ENCODE assay signal across 8 cellular contexts in genomic region chr1:91569411-91570104, GRCh38.
DNase-seq lines count a peak whose midpoint lies in the region; ATAC-seq and TF ChIP-seq lines count a peak whose summit lies in the region.

No MANE protein-coding gene starts in this region.

- H3K27me3 ChIP-seq in SJSA1 (replicated peaks) (no peaks in the 10 kb centered on the region), sigmoid colon (no peaks in the 10 kb centered on the region), Karpas-422 (ENCODE audit: low read length) (no peaks in the 10 kb centered on the region)

- no peak for ATAC-seq in HG03342 (IDR thresholded peaks at IDR 0.05; ENCODE audit: unreplicated experiment)

- no peaks in the 10 kb centered on the region for H4K20me1 ChIP-seq in Karpas-422 (ENCODE audit: insufficient read depth, low read depth, low read length)

- H3K4me3 ChIP-seq in SJSA1 (no peak overlapping the region), fibroblast of the aortic adventitia (ENCODE audit: low read depth, low read length) (no peak overlapping the region), sigmoid colon (no peak overlapping the region), Karpas-422 (ENCODE audit: low read length) (no peak overlapping the region)

- H3K9ac ChIP-seq in Karpas-422 (ENCODE audit: low read length) = no peak overlapping the region

- peak overlapping the region; percentile 29; the same call in 1 of the 2 replicates for H3K27ac ChIP-seq in SJSA1
- H3K27ac ChIP-seq in sigmoid colon = peak overlapping the region; percentile 57 to 75 (median 68)
- H3K27ac ChIP-seq in Karpas-422 (ENCODE audit: low read length) = no peak overlapping the region

- H3K36me3 ChIP-seq in SJSA1 (no peaks in the 10 kb centered on the region), sigmoid colon (no peaks in the 10 kb centered on the region), Karpas-422 (ENCODE audit: insufficient read depth, low read length) (no peaks in the 10 kb centered on the region)

- no peaks in the 10 kb centered on the region for H3K9me2 ChIP-seq in Karpas-422 (replicated peaks; ENCODE audit: insufficient read depth, low read length)

- DNase-seq in GM04504 (ENCODE audit: low read depth) (peak; percentile 97), SJSA1 (ENCODE audit: low read depth in 1 of 2, low spot score in 2 of 2) (peak; percentile 70 to 76), fibroblast of the aortic adventitia (ENCODE audit: low read depth) (peak; percentile 98), sigmoid colon (peak; percentile 93), NCI-H1694 (lab: John Stamatoyannopoulos, UW) (no peak), Karpas-422 (no peak), NCI-H526 treated with DMSO at 0.1 percent for 48 hours (lab: John Stamatoyannopoulos, UW) (no peak)

- TF ChIP-seq POLR2A in sigmoid colon (IDR thresholded peaks at IDR 0.05) = no peak

- H3K9me3 ChIP-seq in SJSA1 (replicated peaks) (no peaks in the 10 kb centered on the region), sigmoid colon (no peaks in the 10 kb centered on the region), Karpas-422 (ENCODE audit: low read length) (no peaks in the 10 kb centered on the region)

- intact Hi-C loops in sigmoid colon (cut with DNase I) = no loop called here

- no peak overlapping the region for H3K4me2 ChIP-seq in Karpas-422 (ENCODE audit: low read depth, low read length, poor library complexity, severe bottlenecking)

- no peak overlapping the region for H2AFZ ChIP-seq in Karpas-422 (ENCODE audit: low read length)

- H3K4me1 ChIP-seq in SJSA1 (replicated peaks) = peaks cover 22% of the 10 kb centered on the region
- peaks cover 0 to 28% (median 25%) of the 10 kb centered on the region in 4 donors for H3K4me1 ChIP-seq in sigmoid colon
- 0 out of 2 replicates have a peak, but pooled peaks cover 5% of the 10 kb centered on the region for H3K4me1 ChIP-seq in Karpas-422 (ENCODE audit: low read length)

- H3K79me2 ChIP-seq in Karpas-422 (ENCODE audit: low read length) = no peaks in the 10 kb centered on the region

- TF ChIP-seq EP300 in sigmoid colon (IDR thresholded peaks at IDR 0.05) = no peak

- TF ChIP-seq CTCF in fibroblast of the aortic adventitia (IDR thresholded peaks at IDR 0.05; ENCODE audit: insufficient read depth, low read length) (no peak), sigmoid colon (IDR thresholded peaks at IDR 0.05) (no peak)

- WGBS in sigmoid colon, 2 donors = 53 to 65% methylated on average over 7 of the region's 7 CpGs

Comparison
In these comparisons a context has a peak if more than half of its experiments do, and no peak if none do; other contexts are left out.
1. DNase-seq: peak in GM04504 (single experiment), SJSA1 (2 of 2), fibroblast of the aortic adventitia (single experiment) and sigmoid colon (single experiment); none in NCI-H1694 (single experiment), Karpas-422 (single experiment) and NCI-H526 treated with DMSO at 0.1 percent for 48 hours (single experiment).